In the genomic region with DNA sequence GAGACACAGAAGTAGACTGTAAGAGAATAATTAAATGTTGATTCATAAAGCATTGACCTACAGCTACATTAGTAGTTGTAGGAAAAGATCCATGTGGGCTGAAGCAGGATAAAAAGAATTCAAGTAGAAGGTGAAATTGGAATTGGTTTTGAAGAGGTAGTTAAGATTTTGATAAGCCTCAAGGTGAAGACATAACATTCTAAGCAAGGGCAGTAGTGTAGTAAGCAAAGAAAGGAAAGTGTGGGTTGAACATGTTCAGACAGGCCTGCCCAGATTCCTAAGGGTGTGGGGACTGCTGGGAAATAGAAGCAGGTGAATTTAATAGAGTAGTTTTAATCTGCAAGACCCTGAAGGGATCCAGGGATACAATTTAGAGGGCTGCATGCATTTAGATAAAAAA, we compare ENCODE assay signal across 9 cellular contexts. TPM values are rescaled to one million over a fixed set of nuclear protein-coding genes. Genes with fewer than 3 reads are reported as not detected.
DNase-seq lines count a peak whose midpoint lies in the region; ATAC-seq and TF ChIP-seq lines count a peak whose summit lies in the region.
"Had no signal": no experiment of that assay in that cellular context is flagged by ENCODE, and none has a peak within 500 bp of the region (broad histone marks: within the 10 kb centered on the region; RNA-seq: fewer than 3 reads in every experiment).

No MANE protein-coding gene starts in this region.

- H3K9me3 Mint-ChIP-seq in activated T-cell treated with anti-CD3 and anti-CD28 coated beads, Interleukin-2, amount 50 U/mL, for 4 hours, result no peaks in the 10 kb centered on the region
- H3K9me3 Mint-ChIP-seq in activated B cell treated with CpG ODN at 0.5 μM for 24 hours, result peaks cover 2% of the 10 kb centered on the region

- H3K9ac ChIP-seq in iPS-18a (ENCODE audit: low read length), result no peak overlapping the region
- no peak overlapping the region for H3K9ac ChIP-seq in subcutaneous abdominal adipose tissue (ENCODE audit: low read length in 5 of 5)

- H3K4me3 ChIP-seq in iPS-18a (ENCODE audit: low read length) (no peak overlapping the region), subcutaneous abdominal adipose tissue (ENCODE audit: low read depth in 1 of 5, low read length in 5 of 5) (no peak overlapping the region)

- peak overlapping the region; percentile 0 for H3K27ac Mint-ChIP-seq in activated B cell treated with CpG ODN at 0.5 μM for 24 hours

- H3K9me3 ChIP-seq in iPS-18a (ENCODE audit: control insufficient read depth, low read depth, low read length) (no peaks in the 10 kb centered on the region), subcutaneous abdominal adipose tissue (ENCODE audit: control insufficient read depth in 5 of 5, low read length in 5 of 5) (no peaks in the 10 kb centered on the region)

- no peaks in the 10 kb centered on the region for H3K27me3 ChIP-seq in iPS-18a (ENCODE audit: control insufficient read depth, insufficient read depth, low read length)
- H3K27me3 ChIP-seq in subcutaneous abdominal adipose tissue (ENCODE audit: control insufficient read depth in 5 of 5, insufficient read depth in 4 of 5, low read length in 5 of 5), result no peaks in the 10 kb centered on the region

- H3K27ac ChIP-seq in iPS-18a (ENCODE audit: low read length), result peak overlapping the region; percentile 30
- H3K27ac ChIP-seq in subcutaneous abdominal adipose tissue (ENCODE audit: low read depth, low read length), result peak overlapping the region; percentile 38

- H3K4me1 ChIP-seq in iPS-18a (ENCODE audit: control insufficient read depth, low read depth, low read length), result peaks cover 26% of the 10 kb centered on the region
- peaks cover 0 to 69% (median 54%) of the 10 kb centered on the region in 5 donors for H3K4me1 ChIP-seq in subcutaneous abdominal adipose tissue (ENCODE audit: control insufficient read depth in 5 of 5, insufficient read depth in 5 of 5, low read length in 5 of 5)

- CTCF ChIA-PET in activated B cell treated with CpG ODN at 0.5 μM for 24 hours (lab: Charles Lee), result no interaction called here

- peaks cover 83% of the 10 kb centered on the region for H3K4me1 Mint-ChIP-seq in activated T-cell treated with anti-CD3 and anti-CD28 coated beads, Interleukin-2, amount 50 U/mL, for 4 hours (ENCODE audit: low read depth)
- H3K4me1 Mint-ChIP-seq in activated B cell treated with CpG ODN at 0.5 μM for 24 hours, result peaks cover 80% of the 10 kb centered on the region

- H3K36me3 Mint-ChIP-seq in activated T-cell treated with anti-CD3 and anti-CD28 coated beads, Interleukin-2, amount 50 U/mL, for 4 hours (ENCODE audit: insufficient read depth), result peaks cover 27% of the 10 kb centered on the region
- H3K36me3 Mint-ChIP-seq in activated B cell treated with CpG ODN at 0.5 μM for 24 hours (ENCODE audit: low read depth), result peaks cover 4% of the 10 kb centered on the region

- no peak for ATAC-seq in activated T-cell treated with anti-CD3 and anti-CD28 coated beads, Interleukin-2, amount 50 U/mL, for 4 hours
- no peak for ATAC-seq in activated B cell treated with CpG ODN at 0.5 μM for 24 hours (ENCODE audit: low read depth)
- no peak for ATAC-seq in GM18858 (IDR thresholded peaks at IDR 0.05; ENCODE audit: unreplicated experiment)

- no peak for DNase-seq in activated T-cell treated with anti-CD3 and anti-CD28 coated beads, Interleukin-2, amount 50 U/mL, for 4 hours
- DNase-seq in activated T-cell treated with anti-CD3 and anti-CD28 coated beads, Interleukin-2, amount 50 U/mL, for 48 hours, result no peak
- DNase-seq in activated B cell treated with CpG ODN at 0.5 μM for 24 hours (no peak), SKM-1 (lab: John Stamatoyannopoulos, UW; ENCODE audit: unreplicated experiment) (no peak), anterior cingulate cortex (lab: John Stamatoyannopoulos, UW) (no peak)
- DNase-seq: activated effector memory CD4-positive, alpha-beta T cell treated with Interleukin-2 at 50 U/mL for 16 hours had no signal

- no peak for TF ChIP-seq CTCF in activated B cell treated with CpG ODN at 0.5 μM for 24 hours (IDR thresholded peaks at IDR 0.05)

- intact Hi-C loops in activated B cell treated with CpG ODN at 0.5 μM for 24 hours (cut with micrococcal nuclease), result no loop called here

- POLR2A ChIA-PET in activated B cell treated with CpG ODN at 0.5 μM for 24 hours (lab: Charles Lee), result no interaction called here

- H3K27me3 Mint-ChIP-seq in activated T-cell treated with anti-CD3 and anti-CD28 coated beads, Interleukin-2, amount 50 U/mL, for 4 hours (ENCODE audit: low read depth), result no peaks in the 10 kb centered on the region
- no peaks in the 10 kb centered on the region for H3K27me3 Mint-ChIP-seq in activated B cell treated with CpG ODN at 0.5 μM for 24 hours

- peak overlapping the region; percentile 67 for H3K4me3 Mint-ChIP-seq in activated T-cell treated with anti-CD3 and anti-CD28 coated beads, Interleukin-2, amount 50 U/mL, for 4 hours
- H3K4me3 Mint-ChIP-seq in activated B cell treated with CpG ODN at 0.5 μM for 24 hours, result peak overlapping the region; percentile 0

- H3K36me3 ChIP-seq in iPS-18a (ENCODE audit: control insufficient read depth, low read depth, low read length) (no peaks in the 10 kb centered on the region), subcutaneous abdominal adipose tissue (ENCODE audit: control insufficient read depth in 5 of 5, insufficient read depth in 5 of 5, low read length in 5 of 5) (no peaks in the 10 kb centered on the region)

RNA-seq across cellular contexts. Expression of a gene that starts 19.0 kb away (rescaled TPM):
- total RNA-seq in activated T-cell treated with anti-CD3 and anti-CD28 coated beads, Interleukin-2, amount 50 U/mL, for 4 hours, result 10 to 100 TPM; 69.7 to 84.9 (median 77.4) TPM
- total RNA-seq in activated B cell treated with CpG ODN at 0.5 μM for 24 hours, result 62.8 and 69.0 TPM in 2 replicates
